Comparison of ENCODE assay signal across 8 cellular contexts in the genomic region with DNA sequence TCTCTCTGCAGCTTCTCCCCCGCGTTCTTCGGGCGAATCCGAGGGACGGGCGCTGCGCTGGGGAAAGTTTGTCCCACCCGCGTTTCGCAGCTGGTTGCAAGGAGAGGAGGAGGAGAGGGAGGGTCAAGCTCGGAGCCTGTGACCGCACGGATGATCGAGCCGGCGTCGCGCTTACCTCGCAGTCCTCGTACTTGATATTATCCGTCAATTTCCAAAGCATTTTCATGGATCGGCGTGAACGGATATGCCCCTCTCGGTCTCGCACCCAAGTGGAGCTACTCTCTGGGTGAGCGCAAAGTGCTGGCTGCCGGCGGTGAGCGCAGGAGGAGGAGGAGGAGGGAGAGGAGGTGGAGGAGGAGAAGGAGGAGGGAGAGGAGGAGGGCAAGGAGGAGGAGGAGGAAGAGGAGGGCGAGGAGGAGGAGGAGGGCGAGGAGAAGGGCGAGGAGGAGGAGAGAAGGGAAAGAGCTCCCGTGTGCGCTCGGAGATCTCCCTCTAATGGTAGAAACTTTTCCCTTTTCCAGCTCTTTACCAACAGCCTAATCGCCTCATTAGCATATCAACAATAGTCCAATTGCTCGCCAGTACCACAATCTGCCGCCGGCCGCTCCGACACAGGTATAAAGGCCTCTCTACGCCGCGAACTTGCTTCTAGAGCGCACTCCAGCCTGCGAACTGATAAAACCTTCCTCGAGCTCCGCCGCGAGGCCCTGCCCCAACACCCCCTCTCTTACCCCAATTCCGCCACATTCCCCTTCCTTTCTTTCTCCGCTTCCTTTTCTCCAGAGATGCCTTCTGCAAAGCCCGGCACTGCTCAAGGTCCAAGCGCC. TPM values are rescaled to one million over a fixed set of nuclear protein-coding genes. Genes with fewer than 3 reads are reported as not detected.
DNase-seq lines count a peak whose midpoint lies in the region; ATAC-seq and TF ChIP-seq lines count a peak whose summit lies in the region.

Gene TFAP2A (minus strand): TSS at position 309 of the 827 bp plus-strand sequence. CDS start 83 bp downstream, at position 226.

- peaks cover 25 to 27% of the 10 kb centered on the region in 2 donors for H3K36me3 Mint-ChIP-seq in activated T-cell treated with anti-CD3 and anti-CD28 coated beads, Interleukin-2, amount 50 U/mL, for 72 hours (ENCODE audit: insufficient read depth in 2 of 2)
- H3K36me3 Mint-ChIP-seq in glutamatergic neuron (ENCODE audit: unreplicated experiment) = peaks cover 5% of the 10 kb centered on the region

- DNase-seq in activated T-cell treated with anti-CD3 and anti-CD28 coated beads, Interleukin-2, amount 50 U/mL, for 72 hours = no peak
- DNase-seq in activated T-cell treated with anti-CD3 and anti-CD28 coated beads, Interleukin-2, amount 50 U/mL, for 1 hour = no peak
- DNase-seq in T1000 (lab: John Stamatoyannopoulos, UW) (peak; percentile 50), glutamatergic neuron (no peak), suprapubic skin (ENCODE audit: low spot score in 2 of 2) (no peak), tibial nerve (ENCODE audit: low spot score in 2 of 2) (no peak), NCI-H2029 (lab: John Stamatoyannopoulos, UW) (no peak), testis (no peak)

- peak within 1 kb of the TSS; percentile 84 for H3K27ac Mint-ChIP-seq in activated T-cell treated with anti-CD3 and anti-CD28 coated beads, Interleukin-2, amount 50 U/mL, for 72 hours
- no peak within 1 kb of the TSS for H3K27ac Mint-ChIP-seq in glutamatergic neuron (ENCODE audit: unreplicated experiment)

- H3K4me3 Mint-ChIP-seq in activated T-cell treated with anti-CD3 and anti-CD28 coated beads, Interleukin-2, amount 50 U/mL, for 72 hours = peak within 1 kb of the TSS; percentile 95 to 96
- peak within 1 kb of the TSS; percentile 89 for H3K4me3 Mint-ChIP-seq in glutamatergic neuron (ENCODE audit: unreplicated experiment)

- peaks cover 54% of the 10 kb centered on the region for H3K4me1 ChIP-seq in suprapubic skin
- H3K4me1 ChIP-seq in tibial nerve = peaks cover 0 to 75% (median 28%) of the 10 kb centered on the region in 4 donors
- peaks cover 24% of the 10 kb centered on the region for H3K4me1 ChIP-seq in testis

- TF ChIP-seq EP300 in suprapubic skin (IDR thresholded peaks at IDR 0.05) (no peak), tibial nerve (IDR thresholded peaks at IDR 0.05) (no peak)

- TF ChIP-seq POLR2A in suprapubic skin (IDR thresholded peaks at IDR 0.05) (no peak), tibial nerve (IDR thresholded peaks at IDR 0.05) (no peak), testis (IDR thresholded peaks at IDR 0.05) (no peak)

- peaks cover 97% of the 10 kb centered on the region for H3K27me3 Mint-ChIP-seq in activated T-cell treated with anti-CD3 and anti-CD28 coated beads, Interleukin-2, amount 50 U/mL, for 72 hours (ENCODE audit: low read depth)
- H3K27me3 Mint-ChIP-seq in glutamatergic neuron (ENCODE audit: unreplicated experiment) = peaks cover 54% of the 10 kb centered on the region

- peaks cover 1 to 2% of the 10 kb centered on the region in 2 donors for H3K9me3 Mint-ChIP-seq in activated T-cell treated with anti-CD3 and anti-CD28 coated beads, Interleukin-2, amount 50 U/mL, for 72 hours
- H3K9me3 Mint-ChIP-seq in glutamatergic neuron (ENCODE audit: unreplicated experiment) = peaks cover 21% of the 10 kb centered on the region

- H3K36me3 ChIP-seq in suprapubic skin = no peaks in the 10 kb centered on the region
- no peaks in the 10 kb centered on the region for H3K36me3 ChIP-seq in tibial nerve
- no peaks in the 10 kb centered on the region for H3K36me3 ChIP-seq in testis (ENCODE audit: low read depth, missing control alignments)

- intact Hi-C loops in testis (cut with DNase I; ENCODE audit: low total_unique reads) = no loop called here

- peaks cover 87% of the 10 kb centered on the region for H3K27me3 ChIP-seq in suprapubic skin
- peaks cover 2 to 94% of the 10 kb centered on the region in 2 donors for H3K27me3 ChIP-seq in tibial nerve
- no peaks in the 10 kb centered on the region for H3K27me3 ChIP-seq in testis

- H3K4me3 ChIP-seq in suprapubic skin (peak within 1 kb of the TSS; percentile 83), tibial nerve (peak within 1 kb of the TSS in 2 of 4 donors; percentile 75 to 92), testis (no peak within 1 kb of the TSS)

- 3% methylated on average over 56 of the region's 56 CpGs for WGBS in suprapubic skin
- 2 to 4% methylated on average over 56 of the region's 56 CpGs for WGBS in tibial nerve, 2 donors
- WGBS in testis, 2 donors = 2 to 3% methylated on average over 41 to 56 of the region's 56 CpGs

- H3K9me3 ChIP-seq in suprapubic skin = no peaks in the 10 kb centered on the region
- H3K9me3 ChIP-seq in tibial nerve = no peaks in the 10 kb centered on the region
- H3K9me3 ChIP-seq in testis = no peaks in the 10 kb centered on the region

- TF ChIP-seq CTCF in glutamatergic neuron (IDR thresholded peaks at IDR 0.05; ENCODE audit: partially characterized antibody, unreplicated experiment) (no peak), suprapubic skin (IDR thresholded peaks at IDR 0.05) (peak in 1 of 2 donors; percentile 28), tibial nerve (IDR thresholded peaks at IDR 0.05) (peak in 2 of 5 experiments; percentile 7 to 24), testis (IDR thresholded peaks at IDR 0.05) (no peak)

- ATAC-seq in activated T-cell treated with anti-CD3 and anti-CD28 coated beads, Interleukin-2, amount 50 U/mL, for 72 hours (replicated peaks in 1 of 2) = no peak

- H3K27ac ChIP-seq in suprapubic skin = peak within 1 kb of the TSS; percentile 98
- H3K27ac ChIP-seq in tibial nerve = no peak within 1 kb of the TSS
- no peak within 1 kb of the TSS for H3K27ac ChIP-seq in testis

- peaks cover 69% of the 10 kb centered on the region for H3K4me1 Mint-ChIP-seq in activated T-cell treated with anti-CD3 and anti-CD28 coated beads, Interleukin-2, amount 50 U/mL, for 72 hours (ENCODE audit: low read depth)
- peaks cover 17% of the 10 kb centered on the region for H3K4me1 Mint-ChIP-seq in glutamatergic neuron (ENCODE audit: low read depth, unreplicated experiment)

RNA-seq across cellular contexts. Expression of gene TFAP2A, which starts in this region (rescaled TPM):
- under 1 TPM; 0.35 to 0.36 TPM for total RNA-seq in activated T-cell treated with anti-CD3 and anti-CD28 coated beads, Interleukin-2, amount 50 U/mL, for 72 hours
- total RNA-seq in glutamatergic neuron (ENCODE audit: unreplicated experiment) (0.32 TPM), suprapubic skin (100 to 1,000 TPM in 1 of 4 donors, 10 to 100 TPM in 3; 86.7 to 135 (median 91.9) TPM), tibial nerve (1 to 10 TPM in 1 of 4 donors, under 1 TPM in 2, not detected in 1; 0.20 to 1.2 (median 0.66) TPM), testis (1 to 10 TPM; 2.7 to 4.8 TPM)
- 3.3 TPM for polyA plus RNA-seq in testis (ENCODE audit: insufficient read depth, low read depth, low replicate concordance)

Comparison
In these comparisons a context has a peak if more than half of its experiments do, and no peak if none do; other contexts are left out.
1. RNA of gene TFAP2A (total RNA-seq): 86.7 to 135 TPM in suprapubic skin; 2.7 to 4.8 TPM in testis, 0.20 to 1.2 TPM in tibial nerve, 0.35 to 0.36 TPM in activated T-cell treated with anti-CD3 and anti-CD28 coated beads, Interleukin-2, amount 50 U/mL, for 72 hours and 0.32 TPM in glutamatergic neuron (single experiment); every median in the first group is over 10 times any median in the second.